In the genomic region with DNA sequence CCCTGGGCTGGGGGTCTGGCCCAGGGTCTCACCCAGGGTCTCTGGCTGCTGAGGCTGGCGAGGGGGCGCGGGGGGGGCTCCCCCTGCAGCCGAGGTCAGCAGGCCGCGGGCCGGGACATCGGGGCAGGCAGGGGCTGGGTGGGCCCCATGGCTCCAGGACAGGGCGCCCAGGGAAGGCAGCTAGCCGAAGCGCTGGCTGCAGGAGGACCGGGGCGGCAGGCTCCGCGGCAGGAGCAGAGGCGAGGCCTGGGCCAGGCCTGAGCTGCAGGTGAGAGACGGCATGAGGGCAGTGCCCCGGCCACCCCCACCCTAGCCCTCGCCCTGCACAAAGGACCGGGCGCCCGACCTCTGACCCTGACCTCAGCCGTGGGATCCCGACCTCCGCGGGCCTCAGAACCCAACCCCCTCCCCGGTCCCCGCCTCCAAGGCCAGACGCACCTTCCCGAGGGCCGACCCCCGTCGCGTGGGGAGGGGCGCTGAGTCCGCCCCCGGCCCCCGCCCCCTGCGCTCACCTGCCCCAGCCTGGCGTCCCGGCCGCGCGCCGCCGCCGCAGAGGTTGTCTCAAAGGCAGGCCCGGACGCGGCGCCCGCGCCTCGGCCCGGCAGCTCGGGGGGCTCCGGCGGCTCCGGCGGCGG, we compare ENCODE assay signal across 11 cellular contexts. TPM values are rescaled to one million over a fixed set of nuclear protein-coding genes. Genes with fewer than 3 reads are reported as not detected.
A peak's percentile ranks its signal among the peaks of the same experiment; 100 is the strongest.
DNase-seq lines count a peak whose midpoint lies in the region; ATAC-seq, FAIRE-seq and TF ChIP-seq lines count a peak whose summit lies in the region.
"Had no signal": no experiment of that assay in that cellular context is flagged by ENCODE, and none has a peak within 500 bp of the region (broad histone marks: within the 10 kb centered on the region; RNA-seq: fewer than 3 reads in every experiment).

No MANE protein-coding gene starts in this region.

- intact Hi-C loops in PC-9 (cut with micrococcal nuclease; ENCODE audit: unreplicated experiment), result loop anchor here (1.0 kb wide), 1 partner anchor 22 kb away; no protein-coding TSS in a partner anchor
- intact Hi-C loops in right cardiac atrium (cut with DNase I), result no loop called here

- peaks cover 62% of the 10 kb centered on the region for H3F3A ChIP-seq in PC-9 (ENCODE audit: insufficient read depth, low read depth)

- ATAC-seq in right cardiac atrium (no peak), GM21825 (IDR thresholded peaks at IDR 0.05; ENCODE audit: unreplicated experiment) (no peak)

- H2AFZ ChIP-seq in PC-9, result no peak overlapping the region

- DNase-seq in NCI-H82 (lab: John Stamatoyannopoulos, UW) (peak; percentile 23), NCI-H82 treated with DMSO at 0.1 percent for 48 hours (lab: John Stamatoyannopoulos, UW; ENCODE audit: unreplicated experiment) (no peak), PC-9 (no peak), right cardiac atrium (peak in 1 of 3 donors; percentile 71), small intestine (no peak), Ammon's horn (ENCODE audit: low spot score) (no peak), NCI-H1092 treated with DMSO at 0.1 percent for 48 hours (lab: John Stamatoyannopoulos, UW) (no peak)
- DNase-seq: stimulated activated CD4-positive, alpha-beta T cell treated with anti-CD3 and anti-CD28 coated beads, Interleukin-2, amount 100 ng/mL, for 24 hours had no signal

- TF ChIP-seq CTCF in PC-9 (conservative IDR thresholded peaks at IDR 0.05), result no peak

- 7% methylated on average over 61 of the region's 61 CpGs for WGBS in right cardiac atrium
- 1 to 10% (median 6%) methylated on average over 38 to 61 of the region's 61 CpGs for WGBS in small intestine, 3 donors

- H3K36me3 ChIP-seq in PC-9 (ENCODE audit: low read depth) (no peaks in the 10 kb centered on the region), small intestine (ENCODE audit: control insufficient read depth in 2 of 2, insufficient read depth in 2 of 2, low read length in 2 of 2) (no peaks in the 10 kb centered on the region)

- H3K9me3 ChIP-seq in PC-9 (ENCODE audit: insufficient read depth, low read depth), result no peaks in the 10 kb centered on the region
- H3K9me3 ChIP-seq in right cardiac atrium (ENCODE audit: control insufficient read depth, low read length), result no peaks in the 10 kb centered on the region
- H3K9me3 ChIP-seq in small intestine (ENCODE audit: control insufficient read depth, low read depth), result no peaks in the 10 kb centered on the region

- POLR2A ChIA-PET in PC-9 (lab: Charles Lee; ENCODE audit: unreplicated experiment), result interaction anchor here (0.5 to 0.6 kb wide), 3 partner anchors 19 to 55 kb away, joined by 3 to 4 read pairs (median 3); no protein-coding TSS in a partner anchor

- H3K4me1 ChIP-seq in PC-9 (replicated peaks; ENCODE audit: insufficient read depth) (peaks cover 54% of the 10 kb centered on the region), right cardiac atrium (ENCODE audit: control insufficient read depth, insufficient read depth, low read length) (peaks cover 5% of the 10 kb centered on the region), small intestine (ENCODE audit: control insufficient read depth in 2 of 2, insufficient read depth in 1 of 2, low read depth in 1 of 2, low read length in 1 of 2) (no peaks in the 10 kb centered on the region)

- no TSS peak for BruUV-seq in PC-9 (replicated peaks; lab: Mats Ljungman, UMichigan)

- no peak overlapping the region for H3K27ac ChIP-seq in PC-9
- H3K27ac ChIP-seq in right cardiac atrium (ENCODE audit: low read length), result no peak overlapping the region
- no peak overlapping the region for H3K27ac ChIP-seq in small intestine (ENCODE audit: low read depth in 1 of 2, low read length in 1 of 2)

- H4K20me1 ChIP-seq in PC-9 (ENCODE audit: insufficient read depth), result no peaks in the 10 kb centered on the region; the same call in 1 of the 2 replicates

- no peak for FAIRE-seq in small intestine (lab: Jason Lieb, UNC)

- CTCF ChIA-PET in PC-9 (lab: Charles Lee), result interaction anchor here (0.6 kb wide), 1 partner anchor 553 kb away, joined by 3 read pairs; no protein-coding TSS in a partner anchor

- no peaks in the 10 kb centered on the region for H3K9me2 ChIP-seq in PC-9 (ENCODE audit: insufficient read depth)

- H3K4me3 ChIP-seq in PC-9 (peak overlapping the region; percentile 63), right cardiac atrium (ENCODE audit: low read length) (peak overlapping the region; percentile 61), small intestine (ENCODE audit: low read depth in 1 of 2, low read length in 2 of 2) (peak overlapping the region; percentile 32 to 61)

- H3K79me2 ChIP-seq in PC-9 (ENCODE audit: low read depth), result peaks cover 7% of the 10 kb centered on the region; the same call in 1 of the 2 replicates

- H3K27me3 ChIP-seq in PC-9 (ENCODE audit: insufficient read depth, low read depth) (no peaks in the 10 kb centered on the region), right cardiac atrium (ENCODE audit: control insufficient read depth, insufficient read depth) (no peaks in the 10 kb centered on the region), small intestine (ENCODE audit: control insufficient read depth in 2 of 2, insufficient read depth in 2 of 2, low read length in 2 of 2) (no peaks in the 10 kb centered on the region)

- H3K4me2 ChIP-seq in PC-9, result peak overlapping the region; percentile 75

RNA-seq across cellular contexts. Expression of a gene that starts 0.4 kb away (rescaled TPM):
- total RNA-seq in PC-9 (2021), result 31.3 and 38.0 TPM in 2 replicates
- total RNA-seq in right cardiac atrium, result 10 to 100 TPM; 17.7 to 25.9 (median 23.7) TPM
- polyA plus RNA-seq in right cardiac atrium, result 36.0 TPM
- 1 to 10 TPM; 2.7 to 9.4 (median 7.2) TPM for polyA plus RNA-seq in small intestine
- total RNA-seq: SK-MEL-5 had no signal
- polyA plus RNA-seq: CD8-positive, alpha-beta memory T cell had no signal

RNA-seq across cellular contexts. Expression of a gene that starts 3.4 kb away (rescaled TPM):
- total RNA-seq in PC-9 (2021) (9.0 and 15.2 TPM in 2 replicates), right cardiac atrium (under 1 TPM in 1 of 4 donors, not detected in 3; 0.17 TPM)
- polyA plus RNA-seq in right cardiac atrium (0.32 TPM), small intestine (1 to 10 TPM in 1 of 3 donors, under 1 TPM in 2; 0.57 to 2.2 (median 0.89) TPM)

RNA-seq across cellular contexts. Expression of a gene that starts 5.7 kb away (rescaled TPM):
- total RNA-seq in PC-9 (2021), result 3.9 and 4.7 TPM in 2 replicates
- total RNA-seq in right cardiac atrium, result not detected
- 0.09 TPM for polyA plus RNA-seq in right cardiac atrium
- polyA plus RNA-seq in small intestine, result under 1 TPM in 1 of 3 donors, not detected in 2; 0.03 TPM
- total RNA-seq: CD8-positive, alpha-beta memory T cell; SK-MEL-5 had no signal
- polyA plus RNA-seq: CD8-positive, alpha-beta memory T cell had no signal

RNA-seq across cellular contexts. Expression of a gene that starts 9.1 kb away (rescaled TPM):
- 1.4 and 2.5 TPM in 2 replicates for total RNA-seq in PC-9 (2021)
- not detected for total RNA-seq in right cardiac atrium
- polyA plus RNA-seq in right cardiac atrium, result not detected
- under 1 TPM; 0.21 to 0.89 (median 0.81) TPM for polyA plus RNA-seq in small intestine
- total RNA-seq: CD8-positive, alpha-beta memory T cell; SK-MEL-5 had no signal
- polyA plus RNA-seq: CD8-positive, alpha-beta memory T cell had no signal

RNA-seq across cellular contexts. Expression of a gene that starts 16.1 kb away (rescaled TPM):
- 27.7 and 28.8 TPM in 2 replicates for total RNA-seq in PC-9 (2021)
- total RNA-seq in right cardiac atrium, result 1 to 10 TPM; 5.1 to 7.9 (median 5.9) TPM
- 5.2 TPM for polyA plus RNA-seq in right cardiac atrium
- polyA plus RNA-seq in small intestine, result 10 to 100 TPM in 2 of 3 donors, 1 to 10 TPM in 1; 9.2 to 15.3 (median 14.3) TPM
